ENCODE assay signal across 26 cellular contexts in the genomic region with DNA sequence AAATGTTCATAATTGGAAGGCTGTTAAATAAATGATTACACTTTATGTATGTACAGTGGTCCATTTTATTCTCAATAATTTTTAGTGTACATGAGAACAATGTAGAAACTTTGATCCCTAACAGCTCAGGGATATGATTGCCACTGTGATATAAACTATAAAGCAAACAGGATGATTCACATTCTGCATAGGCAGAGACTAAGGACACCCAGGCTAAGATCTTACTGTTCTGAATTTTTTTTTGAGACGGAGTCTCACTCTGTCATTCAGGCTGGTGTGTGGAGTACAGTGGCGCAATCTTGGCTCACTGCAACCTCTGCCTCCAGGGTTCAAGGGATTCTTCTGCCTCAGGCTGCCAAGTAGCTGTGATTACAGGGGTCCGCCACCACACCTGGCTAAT.
"Had no signal": no experiment of that assay in that cellular context is flagged by ENCODE, and none has a peak within 500 bp of the region (broad histone marks: within the 10 kb centered on the region; RNA-seq: fewer than 3 reads in every experiment).

No MANE protein-coding gene starts in this region.

- H3K4me1 ChIP-seq: ascending aorta, Peyer's patch had no signal

- H3K36me3 ChIP-seq: adrenal gland, ascending aorta, Peyer's patch, WERI-Rb-1 had no signal

- H3K27me3 Mint-ChIP-seq: activated CD4-positive, alpha-beta memory T cell treated with anti-CD3 and anti-CD28 coated beads, Interleukin-2, amount 10 ng/mL, durations not matched to agents 7 days and 5 days; activated CD4-positive, alpha-beta T cell treated with anti-CD3 and anti-CD28 coated beads for 36 hours; activated naive CD8-positive, alpha-beta T cell treated with anti-CD3 and anti-CD28 coated beads, Interleukin-2, amount 10 ng/mL, durations not matched to agents 7 days and 5 days; central memory CD8-positive, alpha-beta T cell had no signal

- H3K9me3 Mint-ChIP-seq: activated naive CD8-positive, alpha-beta T cell treated with anti-CD3 and anti-CD28 coated beads, Interleukin-2, amount 10 ng/mL, durations not matched to agents 7 days and 5 days had no signal

- DNase-seq: activated CD4-positive, alpha-beta memory T cell treated with anti-CD3 and anti-CD28 coated beads, Interleukin-2, amount 10 ng/mL, durations not matched to agents 7 days and 5 days; activated CD4-positive, alpha-beta T cell treated with anti-CD3 and anti-CD28 coated beads for 36 hours; activated CD4-positive, alpha-beta T cell treated with anti-CD3 and anti-CD28 coated beads, Interleukin-2, amount 50 U/mL, for 1 hour; activated CD8-positive, alpha-beta memory T cell treated with anti-CD3 and anti-CD28 coated beads, Interleukin-2, amount 50 U/mL, for 4 hours; activated naive CD4-positive, alpha-beta T cell treated with anti-CD3 and anti-CD28 coated beads, Interleukin-2, amount 50 U/mL, for 16 hours; activated naive CD8-positive, alpha-beta T cell treated with anti-CD3 and anti-CD28 coated beads, Interleukin-2, amount 10 ng/mL, durations not matched to agents 7 days and 5 days; activated T-cell treated with anti-CD3 and anti-CD28 coated beads, Interleukin-2, amount 50 U/mL, for 72 hours; adrenal gland; Karpas-422; MM.1S; NCI-H1105; NCI-H1436; NCI-H1694 treated with DMSO at 0.1 percent for 48 hours; NCI-H2029 treated with DMSO at 0.1 percent for 48 hours; NCI-H510A treated with DMSO at 0.1 percent for 48 hours; NCI-H69; NK-92 treated with Interleukin-12 subunit alpha and Interleukin-12 subunit beta, amount 100 ng/mL, for 24 hours; OCI-M1; Peyer's patch; SIG-M5; T-helper 1 cell; WERI-Rb-1 had no signal

- H3K4me3 Mint-ChIP-seq: activated CD4-positive, alpha-beta memory T cell treated with anti-CD3 and anti-CD28 coated beads, Interleukin-2, amount 10 ng/mL, durations not matched to agents 7 days and 5 days; activated CD4-positive, alpha-beta T cell treated with anti-CD3 and anti-CD28 coated beads for 36 hours; activated naive CD8-positive, alpha-beta T cell treated with anti-CD3 and anti-CD28 coated beads, Interleukin-2, amount 10 ng/mL, durations not matched to agents 7 days and 5 days; activated T-cell treated with anti-CD3 and anti-CD28 coated beads, Interleukin-2, amount 50 U/mL, for 72 hours; brain; central memory CD8-positive, alpha-beta T cell had no signal

- H3K27me3 ChIP-seq: adrenal gland, ascending aorta, Peyer's patch had no signal

- H3K4me1 Mint-ChIP-seq: activated CD4-positive, alpha-beta memory T cell treated with anti-CD3 and anti-CD28 coated beads, Interleukin-2, amount 10 ng/mL, durations not matched to agents 7 days and 5 days; activated CD4-positive, alpha-beta T cell treated with anti-CD3 and anti-CD28 coated beads for 36 hours; activated naive CD8-positive, alpha-beta T cell treated with anti-CD3 and anti-CD28 coated beads, Interleukin-2, amount 10 ng/mL, durations not matched to agents 7 days and 5 days; central memory CD8-positive, alpha-beta T cell had no signal

- ATAC-seq: activated CD4-positive, alpha-beta T cell treated with anti-CD3 and anti-CD28 coated beads for 36 hours; activated T-cell treated with anti-CD3 and anti-CD28 coated beads, Interleukin-2, amount 50 U/mL, for 72 hours; K562 had no signal

- H3K36me3 Mint-ChIP-seq: activated naive CD8-positive, alpha-beta T cell treated with anti-CD3 and anti-CD28 coated beads, Interleukin-2, amount 10 ng/mL, durations not matched to agents 7 days and 5 days had no signal

- H3K9me3 ChIP-seq: adrenal gland, ascending aorta, Peyer's patch had no signal

- H3K27ac ChIP-seq: adrenal gland, ascending aorta, Peyer's patch, WERI-Rb-1 had no signal

- H3K4me3 ChIP-seq: adrenal gland, ascending aorta, K562, Peyer's patch had no signal

- H3K27ac Mint-ChIP-seq: activated CD4-positive, alpha-beta memory T cell treated with anti-CD3 and anti-CD28 coated beads, Interleukin-2, amount 10 ng/mL, durations not matched to agents 7 days and 5 days; activated CD4-positive, alpha-beta T cell treated with anti-CD3 and anti-CD28 coated beads for 36 hours; activated naive CD8-positive, alpha-beta T cell treated with anti-CD3 and anti-CD28 coated beads, Interleukin-2, amount 10 ng/mL, durations not matched to agents 7 days and 5 days; activated T-cell treated with anti-CD3 and anti-CD28 coated beads, Interleukin-2, amount 50 U/mL, for 72 hours; brain had no signal
